ENCODE assay signal across 18 cellular contexts in genomic region chr1:43444827-43445225, GRCh38. TPM values are rescaled to one million over a fixed set of nuclear protein-coding genes. Genes with fewer than 3 reads are reported as not detected.
A peak's percentile ranks its signal among the peaks of the same experiment; 100 is the strongest.
DNase-seq lines count a peak whose midpoint lies in the region; ATAC-seq and TF ChIP-seq lines count a peak whose summit lies in the region.
"Had no signal": no experiment of that assay in that cellular context is flagged by ENCODE, and none has a peak within 500 bp of the region (broad histone marks: within the 10 kb centered on the region; RNA-seq: fewer than 3 reads in every experiment).

No MANE protein-coding gene starts in this region.

- no peaks in the 10 kb centered on the region for H3K9me3 ChIP-seq in spleen
- H3K9me3 ChIP-seq: HAP-1 had no signal

- H3K27ac Mint-ChIP-seq in activated naive CD8-positive, alpha-beta T cell treated with anti-CD3 and anti-CD28 coated beads, Interleukin-2, amount 10 ng/mL, durations not matched to agents 7 days and 5 days, result no peak overlapping the region
- H3K27ac Mint-ChIP-seq in activated naive CD8-positive, alpha-beta T cell treated with anti-CD3 and anti-CD28 coated beads, Interleukin-2, amount 50 U/mL, for 24 hours, result no peak overlapping the region
- peak overlapping the region; percentile 69 for H3K27ac Mint-ChIP-seq in activated T-helper 17 cell treated with anti-CD3 and anti-CD28 coated beads, Interleukin-2, amount 50 U/mL, for 72 hours
- no peak overlapping the region for H3K27ac Mint-ChIP-seq in activated CD4-positive, alpha-beta T cell treated with anti-CD3 and anti-CD28 coated beads, Interleukin-2, amount 10 ng/mL, durations not matched to agents 24 days and 14 days
- H3K27ac Mint-ChIP-seq: activated CD4-positive, alpha-beta T cell treated with anti-CD3 and anti-CD28 coated beads for 36 hours; T-helper 17 cell had no signal

- no peaks in the 10 kb centered on the region for H3K9me3 Mint-ChIP-seq in activated naive CD8-positive, alpha-beta T cell treated with anti-CD3 and anti-CD28 coated beads, Interleukin-2, amount 10 ng/mL, durations not matched to agents 7 days and 5 days
- H3K9me3 Mint-ChIP-seq in activated naive CD8-positive, alpha-beta T cell treated with anti-CD3 and anti-CD28 coated beads, Interleukin-2, amount 50 U/mL, for 24 hours, result no peaks in the 10 kb centered on the region
- H3K9me3 Mint-ChIP-seq in activated T-helper 17 cell treated with anti-CD3 and anti-CD28 coated beads, Interleukin-2, amount 50 U/mL, for 72 hours, result no peaks in the 10 kb centered on the region
- no peaks in the 10 kb centered on the region for H3K9me3 Mint-ChIP-seq in activated CD4-positive, alpha-beta T cell treated with anti-CD3 and anti-CD28 coated beads, Interleukin-2, amount 10 ng/mL, durations not matched to agents 24 days and 14 days
- H3K9me3 Mint-ChIP-seq: activated T-cell treated with anti-CD3 and anti-CD28 coated beads, Interleukin-2, amount 50 U/mL, for 4 hours had no signal

- H3K4me3 ChIP-seq in spleen, result no peak overlapping the region
- H3K4me3 ChIP-seq: HAP-1 had no signal

- no peaks in the 10 kb centered on the region for H3K27me3 ChIP-seq in spleen (replicated peaks in 1 of 7)

- WGBS in spleen, 5 donors, result 75 to 88% (median 81%) methylated on average over 1 of the region's 1 CpG

- no peak overlapping the region for H3K4me3 Mint-ChIP-seq in activated naive CD8-positive, alpha-beta T cell treated with anti-CD3 and anti-CD28 coated beads, Interleukin-2, amount 10 ng/mL, durations not matched to agents 7 days and 5 days
- no peak overlapping the region for H3K4me3 Mint-ChIP-seq in activated naive CD8-positive, alpha-beta T cell treated with anti-CD3 and anti-CD28 coated beads, Interleukin-2, amount 50 U/mL, for 24 hours
- no peak overlapping the region for H3K4me3 Mint-ChIP-seq in activated T-helper 17 cell treated with anti-CD3 and anti-CD28 coated beads, Interleukin-2, amount 50 U/mL, for 72 hours
- no peak overlapping the region for H3K4me3 Mint-ChIP-seq in activated CD4-positive, alpha-beta T cell treated with anti-CD3 and anti-CD28 coated beads, Interleukin-2, amount 10 ng/mL, durations not matched to agents 24 days and 14 days
- H3K4me3 Mint-ChIP-seq: activated CD4-positive, alpha-beta T cell treated with anti-CD3 and anti-CD28 coated beads for 36 hours; activated T-cell treated with anti-CD3 and anti-CD28 coated beads, Interleukin-2, amount 50 U/mL, for 4 hours; T-helper 17 cell had no signal

- no peaks in the 10 kb centered on the region for H3K27me3 Mint-ChIP-seq in activated naive CD8-positive, alpha-beta T cell treated with anti-CD3 and anti-CD28 coated beads, Interleukin-2, amount 10 ng/mL, durations not matched to agents 7 days and 5 days
- no peaks in the 10 kb centered on the region for H3K27me3 Mint-ChIP-seq in activated naive CD8-positive, alpha-beta T cell treated with anti-CD3 and anti-CD28 coated beads, Interleukin-2, amount 50 U/mL, for 24 hours
- no peaks in the 10 kb centered on the region for H3K27me3 Mint-ChIP-seq in activated T-helper 17 cell treated with anti-CD3 and anti-CD28 coated beads, Interleukin-2, amount 50 U/mL, for 72 hours
- no peaks in the 10 kb centered on the region for H3K27me3 Mint-ChIP-seq in activated CD4-positive, alpha-beta T cell treated with anti-CD3 and anti-CD28 coated beads, Interleukin-2, amount 10 ng/mL, durations not matched to agents 24 days and 14 days
- H3K27me3 Mint-ChIP-seq: activated CD4-positive, alpha-beta T cell treated with anti-CD3 and anti-CD28 coated beads for 36 hours; T-helper 17 cell had no signal

- H3K36me3 ChIP-seq in spleen, result peaks cover 5 to 100% (median 97%) of the 10 kb centered on the region in 6 donors

- no peak for ATAC-seq in activated naive CD8-positive, alpha-beta T cell treated with anti-CD3 and anti-CD28 coated beads, Interleukin-2, amount 10 ng/mL, durations not matched to agents 7 days and 5 days (ENCODE audit: low read depth)
- ATAC-seq in activated naive CD8-positive, alpha-beta T cell treated with anti-CD3 and anti-CD28 coated beads, Interleukin-2, amount 50 U/mL, for 24 hours, result no peak
- no peak for ATAC-seq in activated T-helper 17 cell treated with anti-CD3 and anti-CD28 coated beads, Interleukin-2, amount 50 U/mL, for 72 hours (replicated peaks)
- ATAC-seq in HG02852 (IDR thresholded peaks at IDR 0.05; ENCODE audit: unreplicated experiment), result no peak
- ATAC-seq: activated CD4-positive, alpha-beta T cell treated with anti-CD3 and anti-CD28 coated beads for 36 hours; activated T-cell treated with anti-CD3 and anti-CD28 coated beads, Interleukin-2, amount 50 U/mL, for 4 hours; T-helper 17 cell had no signal

- POLR2A ChIA-PET in activated naive CD8-positive, alpha-beta T cell treated with anti-CD3 and anti-CD28 coated beads, Interleukin-2, amount 10 ng/mL, durations not matched to agents 7 days and 5 days (lab: Charles Lee), result no interaction called here

- H3K4me1 Mint-ChIP-seq in activated naive CD8-positive, alpha-beta T cell treated with anti-CD3 and anti-CD28 coated beads, Interleukin-2, amount 10 ng/mL, durations not matched to agents 7 days and 5 days, result no peaks in the 10 kb centered on the region
- H3K4me1 Mint-ChIP-seq in activated naive CD8-positive, alpha-beta T cell treated with anti-CD3 and anti-CD28 coated beads, Interleukin-2, amount 50 U/mL, for 24 hours, result no peaks in the 10 kb centered on the region
- no peaks in the 10 kb centered on the region for H3K4me1 Mint-ChIP-seq in activated T-helper 17 cell treated with anti-CD3 and anti-CD28 coated beads, Interleukin-2, amount 50 U/mL, for 72 hours
- H3K4me1 Mint-ChIP-seq in activated CD4-positive, alpha-beta T cell treated with anti-CD3 and anti-CD28 coated beads, Interleukin-2, amount 10 ng/mL, durations not matched to agents 24 days and 14 days, result no peaks in the 10 kb centered on the region
- H3K4me1 Mint-ChIP-seq: activated CD4-positive, alpha-beta T cell treated with anti-CD3 and anti-CD28 coated beads for 36 hours had no signal

- TF ChIP-seq POLR2A in spleen (IDR thresholded peaks at IDR 0.05), result no peak

- no peaks in the 10 kb centered on the region for H3K4me1 ChIP-seq in spleen
- H3K4me1 ChIP-seq: HAP-1, parathyroid adenoma had no signal

- TF ChIP-seq CTCF in spleen (IDR thresholded peaks at IDR 0.05 in 8 of 11, conservative IDR thresholded peaks at IDR 0.05 in 3 of 11), result no peak

- H3K27ac ChIP-seq in spleen, result no peak overlapping the region
- H3K27ac ChIP-seq: parathyroid adenoma had no signal

- peak; percentile 10 for DNase-seq in activated naive CD8-positive, alpha-beta T cell treated with anti-CD3 and anti-CD28 coated beads, Interleukin-2, amount 10 ng/mL, durations not matched to agents 7 days and 5 days
- no peak for DNase-seq in activated naive CD8-positive, alpha-beta T cell treated with anti-CD3 and anti-CD28 coated beads, Interleukin-2, amount 50 U/mL, for 24 hours
- peak; percentile 20 for DNase-seq in iris pigment epithelial cell (ENCODE audit: low read depth)
- peak; percentile 23 for DNase-seq in spleen
- DNase-seq in effector CD4-positive, alpha-beta T cell, result no peak
- DNase-seq in activated CD4-positive, alpha-beta T cell treated with anti-CD3 and anti-CD28 coated beads, Interleukin-2, amount 10 ng/mL, durations not matched to agents 24 days and 14 days, result no peak
- DNase-seq: activated CD4-positive, alpha-beta T cell treated with anti-CD3 and anti-CD28 coated beads for 36 hours; activated T-cell treated with anti-CD3 and anti-CD28 coated beads, Interleukin-2, amount 50 U/mL, for 4 hours; midbrain; NCI-H1436; NCI-H510A treated with DMSO at 0.1 percent for 48 hours; stimulated activated CD4-positive, alpha-beta T cell treated with anti-CD3 and anti-CD28 coated beads, Interleukin-12 subunit alpha, Interleukin-12 subunit beta, amount 100 ng/mL, for 4 hours; substantia nigra; T-helper 17 cell had no signal

- peaks cover 9% of the 10 kb centered on the region for H3K36me3 Mint-ChIP-seq in activated naive CD8-positive, alpha-beta T cell treated with anti-CD3 and anti-CD28 coated beads, Interleukin-2, amount 10 ng/mL, durations not matched to agents 7 days and 5 days
- peaks cover 9% of the 10 kb centered on the region for H3K36me3 Mint-ChIP-seq in activated naive CD8-positive, alpha-beta T cell treated with anti-CD3 and anti-CD28 coated beads, Interleukin-2, amount 50 U/mL, for 24 hours (ENCODE audit: low read depth)
- H3K36me3 Mint-ChIP-seq in activated T-helper 17 cell treated with anti-CD3 and anti-CD28 coated beads, Interleukin-2, amount 50 U/mL, for 72 hours (ENCODE audit: low read depth), result peaks cover 95% of the 10 kb centered on the region
- peaks cover 56% of the 10 kb centered on the region for H3K36me3 Mint-ChIP-seq in activated CD4-positive, alpha-beta T cell treated with anti-CD3 and anti-CD28 coated beads, Interleukin-2, amount 10 ng/mL, durations not matched to agents 24 days and 14 days (ENCODE audit: low read depth)

- intact Hi-C loops in spleen (cut with DNase I; ENCODE audit: low total_unique reads), result no loop called here
- intact Hi-C loops in activated CD4-positive, alpha-beta T cell treated with anti-CD3 and anti-CD28 coated beads, Interleukin-2, amount 10 ng/mL, durations not matched to agents 24 days and 14 days (cut with micrococcal nuclease), result no loop called here

RNA-seq across cellular contexts. Expression of gene HYI, which starts 8.9 kb away (rescaled TPM):
- 10 to 100 TPM; 18.3 to 21.3 TPM for total RNA-seq in activated naive CD8-positive, alpha-beta T cell treated with anti-CD3 and anti-CD28 coated beads, Interleukin-2, amount 10 ng/mL, durations not matched to agents 7 days and 5 days
- 10 to 100 TPM in 1 of 2 donors, 1 to 10 TPM in 1; 5.7 to 25.8 TPM for total RNA-seq in activated T-helper 17 cell treated with anti-CD3 and anti-CD28 coated beads, Interleukin-2, amount 50 U/mL, for 72 hours
- total RNA-seq in spleen, result 10 to 100 TPM; 24.2 to 47.3 (median 38.6) TPM
- polyA plus RNA-seq in spleen, result 10 to 100 TPM; 23.2 to 67.2 (median 59.9) TPM
- total RNA-seq in activated CD4-positive, alpha-beta T cell treated with anti-CD3 and anti-CD28 coated beads, Interleukin-2, amount 10 ng/mL, durations not matched to agents 24 days and 14 days, result 14.8 and 15.1 TPM in 2 replicates

RNA-seq across cellular contexts. Expression of gene SZT2, which starts 55.1 kb away (rescaled TPM):
- 10 to 100 TPM; 84.8 to 88.2 TPM for total RNA-seq in activated naive CD8-positive, alpha-beta T cell treated with anti-CD3 and anti-CD28 coated beads, Interleukin-2, amount 10 ng/mL, durations not matched to agents 7 days and 5 days
- total RNA-seq in activated T-helper 17 cell treated with anti-CD3 and anti-CD28 coated beads, Interleukin-2, amount 50 U/mL, for 72 hours, result 10 to 100 TPM; 53.4 to 59.3 TPM
- total RNA-seq in spleen, result 100 to 1,000 TPM in 3 of 7 donors, 10 to 100 TPM in 4; 64.7 to 115 (median 75.7) TPM
- 10 to 100 TPM in 2 of 3 donors, 1 to 10 TPM in 1; 9.4 to 35.6 (median 16.7) TPM for polyA plus RNA-seq in spleen
- 54.0 and 56.2 TPM in 2 replicates for total RNA-seq in activated CD4-positive, alpha-beta T cell treated with anti-CD3 and anti-CD28 coated beads, Interleukin-2, amount 10 ng/mL, durations not matched to agents 24 days and 14 days

RNA-seq across cellular contexts. Expression of gene MED8, which starts 55.2 kb away (rescaled TPM):
- total RNA-seq in activated naive CD8-positive, alpha-beta T cell treated with anti-CD3 and anti-CD28 coated beads, Interleukin-2, amount 10 ng/mL, durations not matched to agents 7 days and 5 days, result 10 to 100 TPM; 34.3 to 35.3 TPM
- total RNA-seq in activated T-helper 17 cell treated with anti-CD3 and anti-CD28 coated beads, Interleukin-2, amount 50 U/mL, for 72 hours, result 10 to 100 TPM; 34.1 to 39.4 TPM
- 10 to 100 TPM; 24.8 to 38.3 (median 30.5) TPM for total RNA-seq in spleen
- polyA plus RNA-seq in spleen, result 10 to 100 TPM; 18.3 to 23.8 (median 22.3) TPM
- 39.6 and 45.1 TPM in 2 replicates for total RNA-seq in activated CD4-positive, alpha-beta T cell treated with anti-CD3 and anti-CD28 coated beads, Interleukin-2, amount 10 ng/mL, durations not matched to agents 24 days and 14 days

Comparison
In these comparisons a context has a peak if more than half of its experiments do, and no peak if none do; other contexts are left out.
1. DNase-seq: peak in activated naive CD8-positive, alpha-beta T cell treated with anti-CD3 and anti-CD28 coated beads, Interleukin-2, amount 10 ng/mL, durations not matched to agents 7 days and 5 days (single experiment), iris pigment epithelial cell (single experiment) and spleen (single experiment); none in activated naive CD8-positive, alpha-beta T cell treated with anti-CD3 and anti-CD28 coated beads, Interleukin-2, amount 50 U/mL, for 24 hours (single experiment), effector CD4-positive, alpha-beta T cell (single experiment) and activated CD4-positive, alpha-beta T cell treated with anti-CD3 and anti-CD28 coated beads, Interleukin-2, amount 10 ng/mL, durations not matched to agents 24 days and 14 days (single experiment).